In genomic region chr11:102187416-102188125, GRCh38 we compare ENCODE assay signal across 13 cellular contexts.
DNase-seq lines count a peak whose midpoint lies in the region; ATAC-seq and TF ChIP-seq lines count a peak whose summit lies in the region.
"Had no signal": no experiment of that assay in that cellular context is flagged by ENCODE, and none has a peak within 500 bp of the region (broad histone marks: within the 10 kb centered on the region; RNA-seq: fewer than 3 reads in every experiment).

No MANE protein-coding gene starts in this region.

- H3K4me1 Mint-ChIP-seq in T-cell, result no peaks in the 10 kb centered on the region
- H3K4me1 Mint-ChIP-seq in activated T-cell treated with anti-CD3 and anti-CD28 coated beads, Interleukin-2, amount 50 U/mL, for 72 hours (ENCODE audit: low read depth), result no peaks in the 10 kb centered on the region
- H3K4me1 Mint-ChIP-seq: CD4-positive, alpha-beta memory T cell had no signal

- no peaks in the 10 kb centered on the region for H3K36me3 Mint-ChIP-seq in T-cell
- H3K36me3 Mint-ChIP-seq in activated T-cell treated with anti-CD3 and anti-CD28 coated beads, Interleukin-2, amount 50 U/mL, for 72 hours (ENCODE audit: insufficient read depth in 2 of 2), result no peaks in the 10 kb centered on the region
- H3K36me3 Mint-ChIP-seq: activated naive CD8-positive, alpha-beta T cell; CD4-positive, alpha-beta memory T cell had no signal

- H3K27me3 Mint-ChIP-seq in T-cell, result peaks cover 10 to 26% of the 10 kb centered on the region in 2 donors
- peaks cover 21% of the 10 kb centered on the region for H3K27me3 Mint-ChIP-seq in activated T-cell treated with anti-CD3 and anti-CD28 coated beads, Interleukin-2, amount 50 U/mL, for 72 hours (ENCODE audit: low read depth)

- H3K4me3 ChIP-seq in HEK293 (ENCODE audit: low read depth, low read length) (no peak overlapping the region), iPS-18a (ENCODE audit: low read length) (no peak overlapping the region), subcutaneous abdominal adipose tissue (ENCODE audit: low read depth in 1 of 5, low read length in 5 of 5) (no peak overlapping the region)
- H3K4me3 ChIP-seq: prostate gland had no signal

- no peak overlapping the region for H3K27ac Mint-ChIP-seq in T-cell
- no peak overlapping the region for H3K27ac Mint-ChIP-seq in activated T-cell treated with anti-CD3 and anti-CD28 coated beads, Interleukin-2, amount 50 U/mL, for 72 hours
- H3K27ac Mint-ChIP-seq: activated naive CD8-positive, alpha-beta T cell; CD4-positive, alpha-beta memory T cell had no signal

- POLR2A ChIA-PET in HEK293 (lab: Yijun Ruan, JAX) (interaction anchor here (0.9 to 1.1 kb wide), 2 partner anchors 27 to 141 kb away, joined by 3 to 4 read pairs; partner anchors contain the start of gene CFAP300), T-cell (lab: Charles Lee) (no interaction called here)

- H3K9ac ChIP-seq in iPS-18a (ENCODE audit: low read length) (no peak overlapping the region), subcutaneous abdominal adipose tissue (ENCODE audit: low read length in 5 of 5) (peak overlapping the region in 4 of 5 donors; percentile 4 to 85 (median 49))

- H3K9me3 ChIP-seq in HEK293 (ENCODE audit: control insufficient read depth, insufficient read depth, low read depth, low read length) (no peaks in the 10 kb centered on the region), iPS-18a (ENCODE audit: control insufficient read depth, low read depth, low read length) (no peaks in the 10 kb centered on the region), subcutaneous abdominal adipose tissue (ENCODE audit: control insufficient read depth in 5 of 5, low read length in 5 of 5) (no peaks in the 10 kb centered on the region)
- H3K9me3 ChIP-seq: prostate gland had no signal

- CTCF ChIA-PET in HEK293 (lab: Yijun Ruan, JAX), result interaction anchor here (1.1 kb wide), 1 partner anchor 82 kb away, joined by 3 read pairs; no protein-coding TSS in a partner anchor
- CTCF ChIA-PET in T-cell (lab: Charles Lee), result no interaction called here

- ATAC-seq in T-cell (replicated peaks in 1 of 4), result no peak
- no peak for ATAC-seq in activated T-cell treated with anti-CD3 and anti-CD28 coated beads, Interleukin-2, amount 50 U/mL, for 72 hours (replicated peaks in 1 of 2)

- H3K4me3 Mint-ChIP-seq in T-cell, result no peak overlapping the region
- no peak overlapping the region for H3K4me3 Mint-ChIP-seq in activated T-cell treated with anti-CD3 and anti-CD28 coated beads, Interleukin-2, amount 50 U/mL, for 72 hours
- H3K4me3 Mint-ChIP-seq: activated naive CD8-positive, alpha-beta T cell; CD4-positive, alpha-beta memory T cell had no signal

- TF ChIP-seq CTCF in HEK293 (tag by site-specific recombination; IDR thresholded peaks at IDR 0.05), result no peak

- no peaks in the 10 kb centered on the region for H3K27me3 ChIP-seq in iPS-18a (ENCODE audit: control insufficient read depth, insufficient read depth, low read length)
- H3K27me3 ChIP-seq in subcutaneous abdominal adipose tissue (ENCODE audit: control insufficient read depth in 5 of 5, insufficient read depth in 4 of 5, low read length in 5 of 5), result no peaks in the 10 kb centered on the region

- DNase-seq in brain pericyte (ENCODE audit: low read depth, low spot score) (peak; percentile 50), T-cell (no peak), cerebellar nuclear complex (lab: John Stamatoyannopoulos, UW) (no peak)
- no peak for DNase-seq in activated CD8-positive, alpha-beta memory T cell treated with anti-CD3 and anti-CD28 coated beads, Interleukin-2, amount 50 U/mL, for 4 hours
- no peak for DNase-seq in activated T-cell treated with anti-CD3 and anti-CD28 coated beads, Interleukin-2, amount 50 U/mL, for 72 hours
- DNase-seq: CD4-positive, alpha-beta memory T cell; effector CD4-positive, alpha-beta T cell; NCI-H1092 had no signal

- H3K36me3 ChIP-seq in HEK293 (ENCODE audit: control insufficient read depth in 2 of 2, insufficient read depth in 1 of 2, low read length in 2 of 2) (no peaks in the 10 kb centered on the region), iPS-18a (ENCODE audit: control insufficient read depth, low read depth, low read length) (no peaks in the 10 kb centered on the region), subcutaneous abdominal adipose tissue (ENCODE audit: control insufficient read depth in 5 of 5, insufficient read depth in 5 of 5, low read length in 5 of 5) (peaks cover 0 to 2% (median 0%) of the 10 kb centered on the region in 5 donors)
- H3K36me3 ChIP-seq: prostate gland had no signal

- H3K27ac ChIP-seq in HEK293 (ENCODE audit: extremely low read depth, low read depth, low read length), result no peak overlapping the region
- H3K27ac ChIP-seq in iPS-18a (ENCODE audit: low read length), result peak overlapping the region; percentile 20
- peak overlapping the region; percentile 88 for H3K27ac ChIP-seq in subcutaneous abdominal adipose tissue (ENCODE audit: low read depth, low read length)

- H3K9me3 Mint-ChIP-seq in T-cell, result no peaks in the 10 kb centered on the region
- no peaks in the 10 kb centered on the region for H3K9me3 Mint-ChIP-seq in activated T-cell treated with anti-CD3 and anti-CD28 coated beads, Interleukin-2, amount 50 U/mL, for 72 hours
- H3K9me3 Mint-ChIP-seq: CD4-positive, alpha-beta memory T cell had no signal

- H3K4me1 ChIP-seq in HEK293 (ENCODE audit: control insufficient read depth, insufficient read depth, low read length), result peaks cover 14% of the 10 kb centered on the region
- peaks cover 25% of the 10 kb centered on the region for H3K4me1 ChIP-seq in iPS-18a (ENCODE audit: control insufficient read depth, low read depth, low read length)
- peaks cover 4 to 26% (median 21%) of the 10 kb centered on the region in 5 donors for H3K4me1 ChIP-seq in subcutaneous abdominal adipose tissue (ENCODE audit: control insufficient read depth in 5 of 5, insufficient read depth in 5 of 5, low read length in 5 of 5)

TF ChIP-seq in HEK293, 187 proteins besides CTCF, POLR2A, EP300 and RAD21:
- TF ChIP-seq PRDM6 (tag by site-specific recombination; IDR thresholded peaks at IDR 0.05), result peak; percentile 26; the same call in 1 of the 2 replicates
- TF ChIP-seq KLF10 (tag by site-specific recombination; IDR thresholded peaks at IDR 0.05), result no peak
- TF ChIP-seq ZNF24 (tag by site-specific recombination; IDR thresholded peaks at IDR 0.05), result no peak
- TF ChIP-seq ZNF664 (tag by site-specific recombination; IDR thresholded peaks at IDR 0.05), result no peak
